ENCODE assay signal across 20 cellular contexts in genomic region chr6:140446241-140446640, GRCh38.
"Had no signal": no experiment of that assay in that cellular context is flagged by ENCODE, and none has a peak within 500 bp of the region (broad histone marks: within the 10 kb centered on the region; RNA-seq: fewer than 3 reads in every experiment).

No MANE protein-coding gene starts in this region.

- H3K36me3 ChIP-seq: esophagus muscularis mucosa, gastroesophageal sphincter, heart left ventricle, spleen, thyroid gland had no signal

- H3K4me1 ChIP-seq: parathyroid adenoma had no signal

- H3K9me3 ChIP-seq: esophagus muscularis mucosa, gastroesophageal sphincter, spleen, thyroid gland had no signal

- H3K27ac ChIP-seq: esophagus muscularis mucosa, gastroesophageal sphincter, heart left ventricle, parathyroid adenoma had no signal

- H3K4me3 ChIP-seq: esophagus muscularis mucosa, gastroesophageal sphincter, heart left ventricle, spleen, thyroid gland had no signal

- ATAC-seq: activated CD8-positive, alpha-beta memory T cell treated with anti-CD3 and anti-CD28 coated beads, Interleukin-2, amount 10 ng/mL, durations not matched to agents 7 days and 5 days; gastroesophageal sphincter; heart left ventricle; natural killer cell; sciatic nerve; stimulated activated memory B cell treated with anti-CD40 and anti-IgM and Interleukin-4, amounts not matched to agents 10 μg/mL and 1 μg/mL and 100 μg/mL, for 72 hours; T-cell had no signal

- H3K27me3 ChIP-seq: esophagus muscularis mucosa, gastroesophageal sphincter, heart left ventricle, spleen, thyroid gland had no signal

- H3K9ac ChIP-seq: parathyroid adenoma had no signal

- DNase-seq: activated B cell treated with CpG ODN at 0.5 μM for 24 hours; activated CD4-positive, alpha-beta memory T cell treated with anti-CD3 and anti-CD28 coated beads, Interleukin-2, amount 10 ng/mL, durations not matched to agents 7 days and 5 days; activated CD4-positive, alpha-beta T cell treated with anti-CD3 and anti-CD28 coated beads for 48 hours; activated CD8-positive, alpha-beta memory T cell treated with anti-CD3 and anti-CD28 coated beads, Interleukin-2, amount 10 ng/mL, durations not matched to agents 7 days and 5 days; activated naive CD4-positive, alpha-beta T cell; activated naive CD8-positive, alpha-beta T cell treated with anti-CD3 and anti-CD28 coated beads, Interleukin-2, amount 10 ng/mL, durations not matched to agents 7 days and 5 days; cerebellar nuclear complex; cortex of kidney; effector CD4-positive, alpha-beta T cell; heart left ventricle; natural killer cell; spleen; stimulated activated CD4-positive, alpha-beta T cell treated with anti-CD3 and anti-CD28 coated beads, Interleukin-4, amount 100 ng/mL, for 4 hours; T-cell; thyroid gland had no signal
